ENCODE assay signal across 8 cellular contexts in the genomic region with DNA sequence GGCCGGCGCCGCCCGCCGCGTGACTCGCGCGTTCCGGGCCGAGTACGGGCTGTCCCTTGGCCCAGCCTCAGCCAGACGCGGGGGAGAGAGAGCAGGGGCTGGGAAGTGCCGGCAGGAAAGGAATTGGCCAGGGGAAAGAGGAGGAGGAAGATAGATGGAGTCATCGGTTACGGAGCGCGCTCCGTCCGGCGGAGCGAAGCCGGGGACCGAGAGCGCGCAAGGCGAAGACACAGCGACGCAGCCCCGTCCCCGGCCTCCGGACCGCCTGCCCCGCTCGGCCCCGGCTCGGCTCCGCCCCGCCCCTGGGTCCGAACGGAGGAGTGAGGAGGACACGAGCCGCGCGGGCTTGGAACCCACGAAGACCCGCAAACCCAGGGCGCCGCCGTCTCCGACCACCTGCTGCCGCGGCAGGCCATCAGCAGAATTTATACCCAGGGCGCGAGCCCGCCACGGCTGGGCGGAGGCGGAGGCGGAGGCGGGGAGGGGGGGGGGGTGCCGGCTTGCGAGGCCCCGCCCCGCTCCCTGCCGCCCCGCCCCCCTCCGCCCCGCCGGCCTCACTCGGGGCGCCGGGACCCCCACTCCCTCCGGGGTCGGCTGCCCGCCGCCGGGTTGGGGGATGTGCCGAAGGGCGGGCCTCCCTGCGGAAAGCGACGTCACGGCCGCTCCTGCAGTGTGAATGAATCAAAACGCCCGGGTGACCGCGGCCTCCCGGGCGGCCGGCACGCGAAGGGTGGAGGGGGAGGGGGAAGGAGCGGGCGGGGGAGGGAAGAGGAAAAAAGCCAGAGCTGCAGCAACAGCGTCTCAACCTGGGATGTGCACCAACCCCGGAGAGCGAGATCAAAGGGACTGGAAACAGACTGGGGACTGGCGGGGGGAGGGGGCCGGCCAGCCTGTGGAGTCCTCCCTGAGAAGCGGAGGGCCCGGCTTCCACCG.
A peak's percentile ranks its signal among the peaks of the same experiment; 100 is the strongest.
DNase-seq lines count a peak whose midpoint lies in the region; ATAC-seq and TF ChIP-seq lines count a peak whose summit lies in the region.

Gene LHX4 (plus strand): TSS at position 782 of the 933 bp plus-strand sequence. CDS start 266 bp downstream, outside the sequence.

- DNase-seq in AG08395 (ENCODE audit: low spot score) (peak; percentile 51), LoVo (ENCODE audit: low spot score) (peak; percentile 74), T1000 (lab: John Stamatoyannopoulos, UW) (peak; percentile 61), epithelial cell of esophagus (ENCODE audit: low read depth) (peak; percentile 25), NCI-H2029 treated with DMSO at 0.1 percent for 48 hours (lab: John Stamatoyannopoulos, UW) (no peak)

- peaks cover 0 to 3% of the 10 kb centered on the region in 2 donors for H3K9me3 ChIP-seq in muscle layer of duodenum (ENCODE audit: control insufficient read depth in 1 of 2, low read length in 2 of 2)

- peaks cover 5 to 46% of the 10 kb centered on the region in 2 donors for H3K4me1 ChIP-seq in muscle layer of duodenum (ENCODE audit: control insufficient read depth in 1 of 2, insufficient read depth in 2 of 2, low read length in 2 of 2)

- no peak for TF ChIP-seq CTCF in epithelial cell of esophagus (IDR thresholded peaks at IDR 0.05; ENCODE audit: insufficient read depth, low read depth, low read length, missing control alignments)

- H3K27me3 ChIP-seq in muscle layer of duodenum (ENCODE audit: low read depth, low read length), result peaks cover 61% of the 10 kb centered on the region

- H3K4me3 ChIP-seq in epithelial cell of esophagus (ENCODE audit: low read length) (peak within 1 kb of the TSS; percentile 39), muscle layer of duodenum (ENCODE audit: low read depth in 1 of 2, low read length in 2 of 2) (peak within 1 kb of the TSS; percentile 60 to 77)

- H3K27ac ChIP-seq in muscle layer of duodenum (ENCODE audit: low read length), result no peak within 1 kb of the TSS

- ATAC-seq in GM18511 (IDR thresholded peaks at IDR 0.05; ENCODE audit: unreplicated experiment) (peak; percentile 50), HG03159 (IDR thresholded peaks at IDR 0.05; ENCODE audit: unreplicated experiment) (no peak)

- H3K36me3 ChIP-seq in muscle layer of duodenum (ENCODE audit: control insufficient read depth in 1 of 2, insufficient read depth in 2 of 2, low read length in 2 of 2), result no peaks in the 10 kb centered on the region
